ENCODE assay signal across 10 cellular contexts in genomic region chr1:1361982-1362423, GRCh38. TPM values are rescaled to one million over a fixed set of nuclear protein-coding genes. Genes with fewer than 3 reads are reported as not detected.
DNase-seq lines count a peak whose midpoint lies in the region; ATAC-seq and TF ChIP-seq lines count a peak whose summit lies in the region.
"Had no signal": no experiment of that assay in that cellular context is flagged by ENCODE, and none has a peak within 500 bp of the region (broad histone marks: within the 10 kb centered on the region; RNA-seq: fewer than 3 reads in every experiment).

No MANE protein-coding gene starts in this region.

- 26 to 30% methylated on average over 13 of the region's 13 CpGs for WGBS in esophagus, 2 donors
- whole genome bisulfite sequencing in upper lobe of left lung, 2 donors, result 29 to 39% methylated on average over 11 to 13 of the region's 13 CpGs

- H3K4me3 ChIP-seq in esophagus (ENCODE audit: low read depth in 1 of 2, low read length in 2 of 2) (no peak overlapping the region), upper lobe of left lung (no peak overlapping the region)

- peaks cover 0 to 8% of the 10 kb centered on the region in 2 donors for H3K4me1 ChIP-seq in esophagus (ENCODE audit: control insufficient read depth in 2 of 2, insufficient read depth in 2 of 2, low read length in 1 of 2)
- H3K4me1 ChIP-seq in upper lobe of left lung, result peaks cover 13 to 30% (median 21%) of the 10 kb centered on the region in 4 donors
- H3K4me1 ChIP-seq in foreskin keratinocyte, result peaks cover 9% of the 10 kb centered on the region

- H3K27me3 Mint-ChIP-seq in mesothelial cell of epicardium (ENCODE audit: low read depth), result no peaks in the 10 kb centered on the region

- H3K9me3 Mint-ChIP-seq in mesothelial cell of epicardium, result no peaks in the 10 kb centered on the region

- peak; percentile 71 for DNase-seq in NCI-H510A treated with DMSO at 0.1 percent for 48 hours (lab: John Stamatoyannopoulos, UW)
- no peak for DNase-seq in mesothelial cell of epicardium (ENCODE audit: low spot score in 2 of 2, unreplicated experiment in 2 of 2)
- no peak for DNase-seq in upper lobe of left lung
- no peak for DNase-seq in mesenteric fat pad (ENCODE audit: low spot score)
- DNase-seq in NCI-H2081 (lab: John Stamatoyannopoulos, UW), result no peak
- no peak for DNase-seq in foreskin keratinocyte
- DNase-seq: NCI-H524, nucleus accumbens, substantia nigra had no signal

- H3K9me3 ChIP-seq in esophagus (ENCODE audit: control insufficient read depth in 2 of 2, insufficient read depth in 1 of 2, low read depth in 1 of 2, low read length in 1 of 2) (peaks cover 0 to 4% of the 10 kb centered on the region in 2 donors), upper lobe of left lung (no peaks in the 10 kb centered on the region)

- TF ChIP-seq CTCF in mesothelial cell of epicardium (IDR thresholded peaks at IDR 0.05; ENCODE audit: unreplicated experiment) (no peak), upper lobe of left lung (IDR thresholded peaks at IDR 0.05) (no peak), foreskin keratinocyte (conservative IDR thresholded peaks at IDR 0.05) (no peak)

- H3K27ac ChIP-seq in esophagus (ENCODE audit: low read depth in 2 of 2, low read length in 1 of 2) (peak overlapping the region; percentile 13 to 14), upper lobe of left lung (peak overlapping the region; percentile 57 to 69 (median 60)), foreskin keratinocyte (no peak overlapping the region)

- H3K27me3 ChIP-seq in esophagus (ENCODE audit: control insufficient read depth in 1 of 2, insufficient read depth in 2 of 2, low read length in 2 of 2) (no peaks in the 10 kb centered on the region), upper lobe of left lung (peaks cover 0 to 16% (median 3%) of the 10 kb centered on the region in 4 donors), foreskin keratinocyte (no peaks in the 10 kb centered on the region)

- H3K36me3 ChIP-seq in esophagus (ENCODE audit: control insufficient read depth in 2 of 2, insufficient read depth in 2 of 2, low read length in 1 of 2) (no peaks in the 10 kb centered on the region), upper lobe of left lung (no peaks in the 10 kb centered on the region)

- peak overlapping the region; percentile 90 for H3K27ac Mint-ChIP-seq in mesothelial cell of epicardium

- H3K4me3 Mint-ChIP-seq in mesothelial cell of epicardium, result no peak overlapping the region

- H3K4me1 Mint-ChIP-seq in mesothelial cell of epicardium, result peaks cover 35% of the 10 kb centered on the region

- no peak for TF ChIP-seq POLR2A in upper lobe of left lung (IDR thresholded peaks at IDR 0.05)

- ATAC-seq in upper lobe of left lung (ENCODE audit: low FRiP score in 2 of 2) (peak in 1 of 2 donors; percentile 58), foreskin keratinocyte (no peak)

- no peak for TF ChIP-seq EP300 in upper lobe of left lung (IDR thresholded peaks at IDR 0.05)

- H3K36me3 Mint-ChIP-seq in mesothelial cell of epicardium, result no peaks in the 10 kb centered on the region

RNA-seq across cellular contexts. Expression of gene MXRA8, which starts 3.6 kb away (rescaled TPM):
- polyA plus RNA-seq in esophagus (10 to 100 TPM in 1 of 2 donors, 1 to 10 TPM in 1; 7.5 to 14.7 TPM), foreskin keratinocyte (0.36 and 0.42 TPM in 2 replicates)
- total RNA-seq in mesothelial cell of epicardium (157 to 163 TPM (median 161 TPM) in 3 replicates), upper lobe of left lung (100 to 1,000 TPM in 2 of 6 donors, 10 to 100 TPM in 4; 23.9 to 137 (median 63.4) TPM), mesenteric fat pad (109 TPM), foreskin keratinocyte (0.32 and 0.37 TPM in 2 replicates)

RNA-seq across cellular contexts. Expression of gene DVL1, which starts 12.8 kb away (rescaled TPM):
- polyA plus RNA-seq in esophagus, result 100 to 1,000 TPM in 1 of 2 donors, 10 to 100 TPM in 1; 57.5 to 107 TPM
- 54.5 to 58.5 TPM (median 54.7 TPM) in 3 replicates for total RNA-seq in mesothelial cell of epicardium
- 100 to 1,000 TPM in 3 of 6 donors, 10 to 100 TPM in 3; 71.8 to 205 (median 90.6) TPM for total RNA-seq in upper lobe of left lung
- 52.1 TPM for total RNA-seq in mesenteric fat pad
- 113 and 128 TPM in 2 replicates for total RNA-seq in foreskin keratinocyte
- 79.0 and 92.8 TPM in 2 replicates for polyA plus RNA-seq in foreskin keratinocyte

RNA-seq across cellular contexts. Expression of gene AURKAIP1, which starts 13.0 kb away (rescaled TPM):
- polyA plus RNA-seq in esophagus (100 to 1,000 TPM; 155 to 158 TPM), foreskin keratinocyte (256 and 267 TPM in 2 replicates)
- total RNA-seq in mesothelial cell of epicardium (75.5 to 78.6 TPM (median 78.3 TPM) in 3 replicates), upper lobe of left lung (100 to 1,000 TPM in 5 of 6 donors, 10 to 100 TPM in 1; 76.0 to 149 (median 119) TPM), mesenteric fat pad (120 TPM), foreskin keratinocyte (136 and 158 TPM in 2 replicates)

RNA-seq across cellular contexts. Expression of gene TAS1R3, which starts 30.9 kb away (rescaled TPM):
- 1 to 10 TPM in 1 of 2 donors, under 1 TPM in 1; 0.28 to 1.9 TPM for polyA plus RNA-seq in esophagus
- 0.98 to 1.0 TPM (median 1.00 TPM) in 3 replicates for total RNA-seq in mesothelial cell of epicardium
- total RNA-seq in upper lobe of left lung, result 1 to 10 TPM in 1 of 6 donors, under 1 TPM in 5; 0.22 to 1.0 (median 0.79) TPM
- 0.19 TPM for total RNA-seq in mesenteric fat pad
- 0.04 and 0.10 TPM in 2 replicates for total RNA-seq in foreskin keratinocyte
- 0.03 TPM in 2 replicates for polyA plus RNA-seq in foreskin keratinocyte

RNA-seq across cellular contexts. Expression of gene CCNL2, which starts 37.1 kb away (rescaled TPM):
- 100 to 1,000 TPM in 1 of 2 donors, 10 to 100 TPM in 1; 97.9 to 210 TPM for polyA plus RNA-seq in esophagus
- total RNA-seq in mesothelial cell of epicardium, result 396 to 423 TPM (median 405 TPM) in 3 replicates
- 100 to 1,000 TPM; 131 to 897 (median 216) TPM for total RNA-seq in upper lobe of left lung
- total RNA-seq in mesenteric fat pad, result 162 TPM
- total RNA-seq in foreskin keratinocyte, result 68.6 and 76.6 TPM in 2 replicates
- 47.1 and 47.7 TPM in 2 replicates for polyA plus RNA-seq in foreskin keratinocyte

Comparison
In these comparisons a context has a peak if more than half of its experiments do, and no peak if none do; other contexts are left out.
1. RNA of gene MXRA8, which starts 3.6 kb away (total RNA-seq): 157 to 163 TPM in mesothelial cell of epicardium, 109 TPM in mesenteric fat pad (single experiment) and 23.9 to 137 TPM in upper lobe of left lung; 0.32 to 0.37 TPM in foreskin keratinocyte; every median in the first group is over 10 times any median in the second.